ENCODE assay signal across 11 cellular contexts in the genomic region with DNA sequence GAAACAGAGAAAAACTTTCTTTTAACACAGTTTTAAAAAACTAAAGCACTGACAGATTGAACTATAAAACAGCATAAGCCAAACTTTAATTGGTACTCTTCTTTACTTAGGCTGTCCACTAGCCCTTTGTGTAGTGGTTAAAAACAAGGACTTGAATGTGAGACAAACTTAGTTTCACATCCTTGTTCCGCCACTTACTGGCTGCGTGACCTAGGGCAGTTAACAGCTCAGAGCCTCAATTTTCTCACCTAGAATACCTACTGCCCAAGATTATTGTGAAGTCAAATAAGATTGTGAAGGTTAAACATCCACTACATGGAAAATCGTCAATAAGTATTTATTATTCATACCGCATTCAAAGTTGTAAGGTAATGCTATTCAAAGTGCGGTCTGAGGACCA. TPM values are rescaled to one million over a fixed set of nuclear protein-coding genes. Genes with fewer than 3 reads are reported as not detected.
DNase-seq lines count a peak whose midpoint lies in the region; ATAC-seq and TF ChIP-seq lines count a peak whose summit lies in the region.
"Had no signal": no experiment of that assay in that cellular context is flagged by ENCODE, and none has a peak within 500 bp of the region (broad histone marks: within the 10 kb centered on the region; RNA-seq: fewer than 3 reads in every experiment).

No MANE protein-coding gene starts in this region.

- H3K36me3 ChIP-seq in hepatocyte (replicated peaks; ENCODE audit: insufficient read depth, low read depth) = no peaks in the 10 kb centered on the region
- H3K36me3 ChIP-seq: cardiac muscle cell had no signal

- TF ChIP-seq CTCF in HFF-Myc (IDR thresholded peaks at IDR 0.05; ENCODE audit: low read depth, low read length, missing control alignments) = no peak
- TF ChIP-seq CTCF in hepatocyte (IDR thresholded peaks at IDR 0.05; ENCODE audit: poor library complexity) = no peak

- H3K4me1 ChIP-seq in hepatocyte (ENCODE audit: insufficient read depth) = no peaks in the 10 kb centered on the region

- peaks cover 10% of the 10 kb centered on the region for H3K79me2 ChIP-seq in hepatocyte

- H4K20me1 ChIP-seq in hepatocyte (ENCODE audit: insufficient read depth, poor library complexity, severe bottlenecking) = no peaks in the 10 kb centered on the region

- DNase-seq in HFF-Myc (ENCODE audit: extremely low read depth, low read depth) (no peak), midbrain (lab: John Stamatoyannopoulos, UW) (peak; percentile 15), T-helper 2 cell (no peak), hypothalamus (lab: John Stamatoyannopoulos, UW) (no peak), hepatocyte (ENCODE audit: low spot score) (no peak)
- no peak for DNase-seq in activated CD8-positive, alpha-beta memory T cell treated with anti-CD3 and anti-CD28 coated beads, Interleukin-2, amount 50 U/mL, for 48 hours
- DNase-seq: NCI-H1417 treated with DMSO at 0.1 percent for 48 hours; stimulated activated CD4-positive, alpha-beta T cell treated with anti-CD3 and anti-CD28 coated beads, Interleukin-12 subunit alpha, Interleukin-12 subunit beta, amount 100 ng/mL, for 4 hours had no signal

- no peaks in the 10 kb centered on the region for H3K27me3 ChIP-seq in hepatocyte
- H3K27me3 ChIP-seq: cardiac muscle cell had no signal

- no peak overlapping the region for H2AFZ ChIP-seq in hepatocyte

- no peaks in the 10 kb centered on the region for H3K9me3 ChIP-seq in hepatocyte (ENCODE audit: low read depth)

- no peak overlapping the region for H3K4me2 ChIP-seq in hepatocyte

- ATAC-seq in GM18868 (IDR thresholded peaks at IDR 0.05; ENCODE audit: unreplicated experiment) = peak; percentile 71
- ATAC-seq in HG03565 (IDR thresholded peaks at IDR 0.05; ENCODE audit: unreplicated experiment) = peak; percentile 84

- H3K4me3 ChIP-seq in HFF-Myc (replicated peaks; ENCODE audit: low read depth, low read length) = peak overlapping the region; percentile 77
- no peak overlapping the region for H3K4me3 ChIP-seq in hepatocyte
- H3K4me3 ChIP-seq: cardiac muscle cell had no signal

- 94% methylated on average over 5 of the region's 5 CpGs for WGBS in hepatocyte (ENCODE audit: low lambda C conversion rate, missing lambda C conversion rate)

- no peak overlapping the region for H3K27ac ChIP-seq in hepatocyte
- H3K27ac ChIP-seq: cardiac muscle cell had no signal

- no peaks in the 10 kb centered on the region for H3K9me2 ChIP-seq in hepatocyte (replicated peaks; ENCODE audit: insufficient read depth)

RNA-seq across cellular contexts. Expression of a gene that starts 2.0 kb away (rescaled TPM):
- 4.6 TPM in 2 replicates for total RNA-seq in hepatocyte
- polyA plus RNA-seq in hepatocyte = 1.8 and 2.0 TPM in 2 replicates

RNA-seq across cellular contexts. Expression of a gene that starts 24.5 kb away (rescaled TPM):
- 2.3 and 3.5 TPM in 2 replicates for total RNA-seq in hepatocyte
- 6.0 and 6.8 TPM in 2 replicates for polyA plus RNA-seq in hepatocyte
